In genomic region chr14:95480887-95481226, GRCh38 we compare ENCODE assay signal across 1 cellular context.
TF ChIP-seq lines count a peak whose summit lies in the region.

No MANE protein-coding gene starts in this region.

TF ChIP-seq in GM23338, 12 proteins besides CTCF, POLR2A, EP300 and RAD21 (continued from another document):
- no peak for TF ChIP-seq ZNF331 (CRISPR knock-in tag; IDR thresholded peaks at IDR 0.05; ENCODE audit: low read depth)
- no peak for TF ChIP-seq ZNF114 (CRISPR knock-in tag; IDR thresholded peaks at IDR 0.05)
